ENCODE assay signal across 10 cellular contexts in genomic region chr11:130413383-130414106, GRCh38. TPM values are rescaled to one million over a fixed set of nuclear protein-coding genes. Genes with fewer than 3 reads are reported as not detected.
DNase-seq lines count a peak whose midpoint lies in the region.
"Had no signal": no experiment of that assay in that cellular context is flagged by ENCODE, and none has a peak within 500 bp of the region (broad histone marks: within the 10 kb centered on the region; RNA-seq: fewer than 3 reads in every experiment).

No MANE protein-coding gene starts in this region.

- H3K9me3 ChIP-seq in SJCRH30 (replicated peaks): no peaks in the 10 kb centered on the region

- H3K27ac ChIP-seq in SJCRH30: no peak overlapping the region

- no peaks in the 10 kb centered on the region for H3K36me3 ChIP-seq in SJCRH30

- no peaks in the 10 kb centered on the region for H3K4me1 ChIP-seq in SJCRH30

- H3K27me3 ChIP-seq in SJCRH30: no peaks in the 10 kb centered on the region

- H3K4me3 ChIP-seq in SJCRH30: no peak overlapping the region

- DNase-seq in EL (peak; percentile 85), NCI-H1105 (lab: John Stamatoyannopoulos, UW) (peak; percentile 38), epidermal melanocyte (ENCODE audit: insufficient read length, low spot score) (peak; percentile 64), renal cortical epithelial cell (ENCODE audit: low read depth) (peak; percentile 94), cortex of kidney (lab: John Stamatoyannopoulos, UW) (no peak), SJCRH30 (no peak)
- DNase-seq in activated naive CD4-positive, alpha-beta T cell treated with anti-CD3 and anti-CD28 coated beads, Interleukin-2, amount 50 U/mL, for 16 hours: no peak
- DNase-seq in stimulated activated CD4-positive, alpha-beta T cell treated with anti-CD3 and anti-CD28 coated beads, Interleukin-12 subunit alpha, Interleukin-12 subunit beta, amount 100 ng/mL, for 4 hours: no peak
- DNase-seq: GF-D8, NCI-H2081 treated with DMSO at 0.1 percent for 48 hours had no signal

RNA-seq across cellular contexts. Expression of gene ADAMTS8, which starts 14.9 kb away (rescaled TPM):
- total RNA-seq in renal cortical epithelial cell: not detected in 2 replicates
- 0.05 TPM in 1 of 2 replicates, not detected in the other for total RNA-seq in SJCRH30 (2014; rRNA removed; shearing (Covaris generic))

RNA-seq across cellular contexts. Expression of gene ADAMTS15, which starts 34.9 kb away (rescaled TPM):
- total RNA-seq in renal cortical epithelial cell: 0.35 and 2.0 TPM in 2 replicates
- total RNA-seq in SJCRH30 (2014; rRNA removed; shearing (Covaris generic)): 6.9 and 7.9 TPM in 2 replicates

Comparison
In these comparisons a context has a peak if more than half of its experiments do, and no peak if none do; other contexts are left out.
1. DNase-seq: peak in EL (single experiment), NCI-H1105 (single experiment), epidermal melanocyte (single experiment) and renal cortical epithelial cell (single experiment); none in cortex of kidney (single experiment), activated naive CD4-positive, alpha-beta T cell treated with anti-CD3 and anti-CD28 coated beads, Interleukin-2, amount 50 U/mL, for 16 hours (single experiment), stimulated activated CD4-positive, alpha-beta T cell treated with anti-CD3 and anti-CD28 coated beads, Interleukin-12 subunit alpha, Interleukin-12 subunit beta, amount 100 ng/mL, for 4 hours (single experiment) and SJCRH30 (0 of 2).